Comparison of ENCODE assay signal across 1 cellular context in the genomic region with DNA sequence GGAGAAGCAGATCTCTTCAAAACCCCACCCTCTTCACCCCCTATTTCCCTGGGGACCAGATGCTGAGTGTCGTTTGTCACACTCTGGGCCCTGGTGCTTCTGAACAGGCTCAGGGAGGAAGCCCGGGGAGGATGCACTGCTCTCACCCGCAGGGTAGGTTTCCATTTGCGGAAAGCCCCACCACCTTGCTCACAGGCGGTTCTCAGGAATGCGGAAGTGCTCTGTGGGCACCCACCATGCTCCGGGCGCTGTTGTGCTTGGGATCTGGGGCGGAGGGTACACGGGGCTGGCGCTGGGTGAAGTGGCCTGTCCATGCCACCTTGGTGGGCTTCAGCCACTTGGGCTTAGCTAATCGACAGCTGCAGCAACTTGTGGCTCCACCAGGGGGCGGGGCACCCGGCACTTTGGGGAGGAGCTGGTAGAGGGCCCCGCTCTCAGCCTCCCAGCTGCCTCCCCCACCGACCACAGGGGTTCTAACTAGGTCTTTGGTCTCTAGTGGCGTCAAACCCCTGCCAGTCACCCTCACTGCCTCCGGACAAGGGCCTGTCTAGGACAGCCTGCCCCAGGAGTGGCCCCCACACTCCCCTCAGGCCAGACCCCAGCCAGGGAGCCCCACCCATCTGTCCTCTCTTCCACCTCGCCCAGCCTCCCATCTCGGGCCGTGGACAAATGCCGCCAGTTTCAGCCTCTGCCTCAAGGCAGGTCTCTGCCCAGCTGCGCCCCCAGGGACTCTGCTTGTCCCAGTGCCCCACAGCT.
TF ChIP-seq lines count a peak whose summit lies in the region.

No MANE protein-coding gene starts in this region.

TF ChIP-seq in K562, 482 proteins besides CTCF, POLR2A, EP300 and RAD21 (continued from another document):
- TF ChIP-seq SLC30A9 (CRISPR knock-in tag; IDR thresholded peaks at IDR 0.05): no peak
- 0 out of 2 replicates have a peak, but pooled peaks have one; percentile 11 for TF ChIP-seq ATF7 (IDR thresholded peaks at IDR 0.05)
- 0 out of 2 replicates have a peak, but pooled peaks have one; percentile 23 for TF ChIP-seq STAG1 (CRISPR knock-in tag; IDR thresholded peaks at IDR 0.05; ENCODE audit: borderline replicate concordance)
- 0 out of 2 replicates have a peak, but pooled peaks have one; percentile 48 for TF ChIP-seq XRCC5 (IDR thresholded peaks at IDR 0.05; ENCODE audit: low read depth, low read length)
- TF ChIP-seq TFAP4 (CRISPR knock-in tag; IDR thresholded peaks at IDR 0.05; ENCODE audit: borderline replicate concordance): peak; percentile 49; the same call in 1 of the 2 replicates
- peak; percentile 64 for TF ChIP-seq RB1 (IDR thresholded peaks at IDR 0.05; ENCODE audit: low read depth)
- TF ChIP-seq PHF20 (IDR thresholded peaks at IDR 0.05; ENCODE audit: partially characterized antibody): peak; percentile 39
- TF ChIP-seq, protein P1, sequence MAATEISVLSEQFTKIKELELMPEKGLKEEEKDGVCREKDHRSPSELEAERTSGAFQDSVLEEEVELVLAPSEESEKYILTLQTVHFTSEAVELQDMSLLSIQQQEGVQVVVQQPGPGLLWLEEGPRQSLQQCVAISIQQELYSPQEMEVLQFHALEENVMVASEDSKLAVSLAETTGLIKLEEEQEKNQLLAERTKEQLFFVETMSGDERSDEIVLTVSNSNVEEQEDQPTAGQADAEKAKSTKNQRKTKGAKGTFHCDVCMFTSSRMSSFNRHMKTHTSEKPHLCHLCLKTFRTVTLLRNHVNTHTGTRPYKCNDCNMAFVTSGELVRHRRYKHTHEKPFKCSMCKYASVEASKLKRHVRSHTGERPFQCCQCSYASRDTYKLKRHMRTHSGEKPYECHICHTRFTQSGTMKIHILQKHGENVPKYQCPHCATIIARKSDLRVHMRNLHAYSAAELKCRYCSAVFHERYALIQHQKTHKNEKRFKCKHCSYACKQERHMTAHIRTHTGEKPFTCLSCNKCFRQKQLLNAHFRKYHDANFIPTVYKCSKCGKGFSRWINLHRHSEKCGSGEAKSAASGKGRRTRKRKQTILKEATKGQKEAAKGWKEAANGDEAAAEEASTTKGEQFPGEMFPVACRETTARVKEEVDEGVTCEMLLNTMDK (IDR thresholded peaks at IDR 0.05; ENCODE audit: borderline replicate concordance, insufficient read depth, low read depth, low read length, poor library complexity, severe bottlenecking): peak; percentile 82
- TF ChIP-seq ELF2 (CRISPR knock-in tag; IDR thresholded peaks at IDR 0.05): peak; percentile 80
- peak in 1 of 3 experiments; percentile 21 for TF ChIP-seq YY1 (IDR thresholded peaks at IDR 0.05; ENCODE audit: borderline replicate concordance in 1 of 3, control insufficient read depth in 1 of 3, extremely low read depth in 1 of 3, insufficient read depth in 3 of 3, insufficient read length in 1 of 3, insufficient replicate concordance in 2 of 3, low read depth in 1 of 3, low read length in 2 of 3)
- no peak for TF ChIP-seq SRSF3 (IDR thresholded peaks at IDR 0.05; ENCODE audit: insufficient read depth, low read length)
- no peak for TF ChIP-seq ARID3A (IDR thresholded peaks at IDR 0.05; ENCODE audit: borderline replicate concordance, low read depth, low read length)
- peak; percentile 79 to 86; a peak in 2 of 4 replicates for TF ChIP-seq TEAD1 (CRISPR knock-in tag; IDR thresholded peaks at IDR 0.05)
- TF ChIP-seq KDM5B (IDR thresholded peaks at IDR 0.05; ENCODE audit: insufficient replicate concordance, low read depth, low read length): peak; percentile 20
- peak; percentile 8; the same call in 1 of the 2 replicates for TF ChIP-seq ELF4 (CRISPR knock-in tag; IDR thresholded peaks at IDR 0.05)
- TF ChIP-seq, protein P2, sequence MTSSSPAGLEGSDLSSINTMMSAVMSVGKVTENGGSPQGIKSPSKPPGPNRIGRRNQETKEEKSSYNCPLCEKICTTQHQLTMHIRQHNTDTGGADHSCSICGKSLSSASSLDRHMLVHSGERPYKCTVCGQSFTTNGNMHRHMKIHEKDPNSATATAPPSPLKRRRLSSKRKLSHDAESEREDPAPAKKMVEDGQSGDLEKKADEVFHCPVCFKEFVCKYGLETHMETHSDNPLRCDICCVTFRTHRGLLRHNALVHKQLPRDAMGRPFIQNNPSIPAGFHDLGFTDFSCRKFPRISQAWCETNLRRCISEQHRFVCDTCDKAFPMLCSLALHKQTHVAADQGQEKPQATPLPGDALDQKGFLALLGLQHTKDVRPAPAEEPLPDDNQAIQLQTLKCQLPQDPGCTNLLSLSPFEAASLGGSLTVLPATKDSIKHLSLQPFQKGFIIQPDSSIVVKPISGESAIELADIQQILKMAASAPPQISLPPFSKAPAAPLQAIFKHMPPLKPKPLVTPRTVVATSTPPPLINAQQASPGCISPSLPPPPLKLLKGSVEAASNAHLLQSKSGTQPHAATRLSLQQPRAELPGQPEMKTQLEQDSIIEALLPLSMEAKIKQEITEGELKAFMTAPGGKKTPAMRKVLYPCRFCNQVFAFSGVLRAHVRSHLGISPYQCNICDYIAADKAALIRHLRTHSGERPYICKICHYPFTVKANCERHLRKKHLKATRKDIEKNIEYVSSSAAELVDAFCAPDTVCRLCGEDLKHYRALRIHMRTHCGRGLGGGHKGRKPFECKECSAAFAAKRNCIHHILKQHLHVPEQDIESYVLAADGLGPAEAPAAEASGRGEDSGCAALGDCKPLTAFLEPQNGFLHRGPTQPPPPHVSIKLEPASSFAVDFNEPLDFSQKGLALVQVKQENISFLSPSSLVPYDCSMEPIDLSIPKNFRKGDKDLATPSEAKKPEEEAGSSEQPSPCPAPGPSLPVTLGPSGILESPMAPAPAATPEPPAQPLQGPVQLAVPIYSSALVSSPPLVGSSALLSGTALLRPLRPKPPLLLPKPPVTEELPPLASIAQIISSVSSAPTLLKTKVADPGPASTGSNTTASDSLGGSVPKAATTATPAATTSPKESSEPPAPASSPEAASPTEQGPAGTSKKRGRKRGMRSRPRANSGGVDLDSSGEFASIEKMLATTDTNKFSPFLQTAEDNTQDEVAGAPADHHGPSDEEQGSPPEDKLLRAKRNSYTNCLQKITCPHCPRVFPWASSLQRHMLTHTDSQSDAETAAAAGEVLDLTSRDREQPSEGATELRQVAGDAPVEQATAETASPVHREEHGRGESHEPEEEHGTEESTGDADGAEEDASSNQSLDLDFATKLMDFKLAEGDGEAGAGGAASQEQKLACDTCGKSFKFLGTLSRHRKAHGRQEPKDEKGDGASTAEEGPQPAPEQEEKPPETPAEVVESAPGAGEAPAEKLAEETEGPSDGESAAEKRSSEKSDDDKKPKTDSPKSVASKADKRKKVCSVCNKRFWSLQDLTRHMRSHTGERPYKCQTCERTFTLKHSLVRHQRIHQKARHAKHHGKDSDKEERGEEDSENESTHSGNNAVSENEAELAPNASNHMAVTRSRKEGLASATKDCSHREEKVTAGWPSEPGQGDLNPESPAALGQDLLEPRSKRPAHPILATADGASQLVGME (CRISPR knock-in tag; IDR thresholded peaks at IDR 0.05): no peak
- TF ChIP-seq, protein P3, sequence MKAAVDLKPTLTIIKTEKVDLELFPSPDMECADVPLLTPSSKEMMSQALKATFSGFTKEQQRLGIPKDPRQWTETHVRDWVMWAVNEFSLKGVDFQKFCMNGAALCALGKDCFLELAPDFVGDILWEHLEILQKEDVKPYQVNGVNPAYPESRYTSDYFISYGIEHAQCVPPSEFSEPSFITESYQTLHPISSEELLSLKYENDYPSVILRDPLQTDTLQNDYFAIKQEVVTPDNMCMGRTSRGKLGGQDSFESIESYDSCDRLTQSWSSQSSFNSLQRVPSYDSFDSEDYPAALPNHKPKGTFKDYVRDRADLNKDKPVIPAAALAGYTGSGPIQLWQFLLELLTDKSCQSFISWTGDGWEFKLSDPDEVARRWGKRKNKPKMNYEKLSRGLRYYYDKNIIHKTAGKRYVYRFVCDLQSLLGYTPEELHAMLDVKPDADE (conservative IDR thresholded peaks at IDR 0.05; ENCODE audit: control insufficient read depth, low read depth, low read length): 0 out of 2 replicates have a peak, but pooled peaks have one; percentile 10
- peak; percentile 80; the same call in 1 of the 2 replicates for TF ChIP-seq SPI1 (IDR thresholded peaks at IDR 0.05; ENCODE audit: borderline replicate concordance, low read depth, low read length)
TF ChIP-seq in K562: peak in this region for 39.
